ENCODE assay signal across 16 cellular contexts in genomic region chr5:113340537-113340936, GRCh38.
DNase-seq lines count a peak whose midpoint lies in the region; ATAC-seq and TF ChIP-seq lines count a peak whose summit lies in the region.
"Had no signal": no experiment of that assay in that cellular context is flagged by ENCODE, and none has a peak within 500 bp of the region (broad histone marks: within the 10 kb centered on the region; RNA-seq: fewer than 3 reads in every experiment).

No MANE protein-coding gene starts in this region.

- H3K27me3 Mint-ChIP-seq in glutamatergic neuron (ENCODE audit: unreplicated experiment) = no peaks in the 10 kb centered on the region

- peaks cover 4% of the 10 kb centered on the region for H3K36me3 Mint-ChIP-seq in glutamatergic neuron (ENCODE audit: unreplicated experiment)

- intact Hi-C loops in heart left ventricle (cut with DNase I) (loop anchor here in 2 of 10 donors (2.0 kb wide), 2 partner anchors 172 to 268 kb away; partner anchors contain the start of gene YTHDC2 (in 1 of the 2)), tibial artery (cut with DNase I; ENCODE audit: low total_unique reads) (no loop called here)

- H3K9me3 Mint-ChIP-seq in glutamatergic neuron (ENCODE audit: unreplicated experiment) = no peaks in the 10 kb centered on the region

- H3K4me3 ChIP-seq in heart left ventricle (peak overlapping the region in 2 of 12 donors; percentile 17 to 28), right atrium auricular region (no peak overlapping the region), tibial artery (no peak overlapping the region)
- H3K4me3 ChIP-seq: gastroesophageal sphincter, SJCRH30, suprapubic skin had no signal

- no peaks in the 10 kb centered on the region for H3K4me1 Mint-ChIP-seq in glutamatergic neuron (ENCODE audit: low read depth, unreplicated experiment)

- peaks cover 0 to 22% (median 0%) of the 10 kb centered on the region in 12 donors for H3K4me1 ChIP-seq in heart left ventricle
- H3K4me1 ChIP-seq in right atrium auricular region = peaks cover 0 to 12% of the 10 kb centered on the region in 2 donors
- H3K4me1 ChIP-seq in tibial artery = peaks cover 0 to 4% (median 0%) of the 10 kb centered on the region in 4 donors
- H3K4me1 ChIP-seq: gastroesophageal sphincter, parathyroid adenoma, SJCRH30 had no signal

- H3K27me3 ChIP-seq in heart left ventricle = no peaks in the 10 kb centered on the region
- H3K27me3 ChIP-seq in right atrium auricular region = no peaks in the 10 kb centered on the region
- H3K27me3 ChIP-seq in tibial artery = no peaks in the 10 kb centered on the region
- H3K27me3 ChIP-seq: gastroesophageal sphincter, SJCRH30, suprapubic skin had no signal

- DNase-seq in heart left ventricle = peak in 3 of 5 donors; percentile 36 to 65 (median 37)
- no peak for DNase-seq in right atrium auricular region (ENCODE audit: low spot score)
- peak; percentile 51 for DNase-seq in RPMI8226
- no peak for DNase-seq in glutamatergic neuron
- no peak for DNase-seq in NCI-H128 (lab: John Stamatoyannopoulos, UW; ENCODE audit: unreplicated experiment)
- no peak for DNase-seq in COR-L47 (lab: John Stamatoyannopoulos, UW)
- no peak for DNase-seq in tibial artery
- DNase-seq: activated naive CD4-positive, alpha-beta T cell; effector CD4-positive, alpha-beta T cell; NCI-H1694; NCI-H526 treated with DMSO at 0.1 percent for 48 hours; SJCRH30 had no signal

- H3K36me3 ChIP-seq in heart left ventricle (no peaks in the 10 kb centered on the region), right atrium auricular region (no peaks in the 10 kb centered on the region), tibial artery (no peaks in the 10 kb centered on the region)
- H3K36me3 ChIP-seq: gastroesophageal sphincter, SJCRH30, suprapubic skin had no signal

- TF ChIP-seq CTCF in heart left ventricle (IDR thresholded peaks at IDR 0.05) (peak in 1 of 12 donors; percentile 9), right atrium auricular region (IDR thresholded peaks at IDR 0.05) (peak in 1 of 2 donors; percentile 28), glutamatergic neuron (IDR thresholded peaks at IDR 0.05; ENCODE audit: partially characterized antibody, unreplicated experiment) (peak; percentile 17), tibial artery (IDR thresholded peaks at IDR 0.05) (no peak)

- 51 to 63% (median 53%) methylated on average over 7 of the region's 7 CpGs for WGBS in heart left ventricle, 4 donors

- H3K27ac Mint-ChIP-seq in glutamatergic neuron (ENCODE audit: unreplicated experiment) = no peak overlapping the region

- H3K27ac ChIP-seq in heart left ventricle (peak overlapping the region in 1 of 12 donors; percentile 22), right atrium auricular region (no peak overlapping the region), tibial artery (no peak overlapping the region)
- H3K27ac ChIP-seq: gastroesophageal sphincter, parathyroid adenoma, SJCRH30, suprapubic skin had no signal

- ATAC-seq in heart left ventricle (peak in 3 of 4 donors; percentile 21 to 35 (median 22)), GM18511 (IDR thresholded peaks at IDR 0.05; ENCODE audit: unreplicated experiment) (no peak)
- ATAC-seq: gastroesophageal sphincter had no signal

- no peak for TF ChIP-seq POLR2A in heart left ventricle (IDR thresholded peaks at IDR 0.05)

- no peak overlapping the region for H3K4me3 Mint-ChIP-seq in glutamatergic neuron (ENCODE audit: unreplicated experiment)

- no peaks in the 10 kb centered on the region for H3K9me3 ChIP-seq in heart left ventricle
- no peaks in the 10 kb centered on the region for H3K9me3 ChIP-seq in right atrium auricular region
- no peaks in the 10 kb centered on the region for H3K9me3 ChIP-seq in tibial artery
- H3K9me3 ChIP-seq: gastroesophageal sphincter, SJCRH30, suprapubic skin had no signal

Comparison
In these comparisons a context has a peak if more than half of its experiments do, and no peak if none do; other contexts are left out.
1. DNase-seq: peak in heart left ventricle (3 of 5) and RPMI8226 (single experiment); none in right atrium auricular region (single experiment), glutamatergic neuron (single experiment), NCI-H128 (single experiment), COR-L47 (single experiment) and tibial artery (0 of 2).